In the genomic region with DNA sequence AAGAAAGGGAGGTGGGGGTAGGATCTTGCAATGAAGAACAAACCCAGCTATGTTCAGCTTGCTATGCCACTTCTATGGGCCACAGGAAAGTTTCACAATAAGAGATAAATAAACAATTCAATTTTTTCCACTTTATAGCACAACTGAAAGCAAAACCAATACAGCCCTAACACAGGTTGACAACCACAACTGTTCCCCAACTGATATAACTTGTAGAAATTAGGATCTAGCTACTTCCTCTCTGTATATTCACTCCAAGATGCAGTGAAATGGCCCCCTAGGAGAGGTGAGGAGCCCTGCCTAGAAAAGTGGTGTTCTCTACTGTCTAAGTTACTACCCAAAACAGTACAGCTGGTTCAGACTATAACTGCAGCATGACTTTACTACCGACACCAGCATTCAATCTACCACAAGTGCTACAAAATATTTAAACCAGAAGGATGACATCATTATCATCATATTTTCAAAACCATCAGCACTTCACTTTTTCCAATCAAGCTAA, we compare ENCODE assay signal across 11 cellular contexts.
DNase-seq lines count a peak whose midpoint lies in the region; ATAC-seq and TF ChIP-seq lines count a peak whose summit lies in the region.
"Had no signal": no experiment of that assay in that cellular context is flagged by ENCODE, and none has a peak within 500 bp of the region (broad histone marks: within the 10 kb centered on the region; RNA-seq: fewer than 3 reads in every experiment).

No MANE protein-coding gene starts in this region.

- H3K56ac ChIP-seq in H9 (ENCODE audit: insufficient read length, low read depth, low read length): no peak overlapping the region

- peaks cover 10% of the 10 kb centered on the region for H3K36me3 Mint-ChIP-seq in activated CD4-positive, alpha-beta memory T cell treated with anti-CD3 and anti-CD28 coated beads, Interleukin-2, amount 10 ng/mL, durations not matched to agents 7 days and 5 days (ENCODE audit: low read depth)
- no peaks in the 10 kb centered on the region for H3K36me3 Mint-ChIP-seq in natural killer cell
- H3K36me3 Mint-ChIP-seq in H9 (ENCODE audit: insufficient read depth in 1 of 3, low read depth in 3 of 3): no peaks in the 10 kb centered on the region

- no peaks in the 10 kb centered on the region for H3K9me3 ChIP-seq in H9 (ENCODE audit: control insufficient read depth, low read depth, low read length)
- H3K9me3 ChIP-seq: SJSA1, upper lobe of left lung had no signal

- H2BK15ac ChIP-seq in H9 (ENCODE audit: low read depth, low read length): no peak overlapping the region

- H2BK12ac ChIP-seq in H9 (ENCODE audit: insufficient read length, low read depth, low read length): no peak overlapping the region

- no peak overlapping the region for H2AK5ac ChIP-seq in H9 (ENCODE audit: insufficient read length, low read length)

- peaks cover 63% of the 10 kb centered on the region for H3K4me1 Mint-ChIP-seq in activated CD4-positive, alpha-beta memory T cell treated with anti-CD3 and anti-CD28 coated beads, Interleukin-2, amount 10 ng/mL, durations not matched to agents 7 days and 5 days
- H3K4me1 Mint-ChIP-seq in natural killer cell: peaks cover 73 to 80% of the 10 kb centered on the region in 2 donors
- H3K4me1 Mint-ChIP-seq in H9: peaks cover 7 to 9% of the 10 kb centered on the region in 2 experiments; a peak in 3 of 4 replicates

- H3K4me1 ChIP-seq in H9 (ENCODE audit: insufficient read depth, low read length): no peaks in the 10 kb centered on the region
- H3K4me1 ChIP-seq: SJSA1 had no signal

- no peak overlapping the region for H2BK20ac ChIP-seq in H9 (ENCODE audit: low read depth, low read length, poor library complexity, severe bottlenecking)

- H3K4ac ChIP-seq in H9 (ENCODE audit: low read depth, low read length): no peak overlapping the region

- TF ChIP-seq CTCF in natural killer cell (IDR thresholded peaks at IDR 0.05) (no peak), H9 (conservative IDR thresholded peaks at IDR 0.05) (no peak)

- intact Hi-C loops in natural killer cell (cut with micrococcal nuclease): loop anchor here (5.0 kb wide), 1 partner anchor 78 kb away; the partner anchor contains the start of gene FBXW7

- peaks cover 6% of the 10 kb centered on the region; the same call in 1 of the 2 replicates for H3K79me2 ChIP-seq in H9 (ENCODE audit: insufficient read depth, low read length)

- H3K18ac ChIP-seq in H9 (ENCODE audit: insufficient read length, low read depth, low read length): no peak overlapping the region

- H3K9ac ChIP-seq in H9 (ENCODE audit: extremely low read depth, insufficient read length, low read length): no peak overlapping the region

- H4K8ac ChIP-seq in H9 (replicated peaks; ENCODE audit: insufficient read length, low read depth, low read length): no peak overlapping the region

- H3K4me2 ChIP-seq in H9 (ENCODE audit: insufficient read depth, insufficient read length, low read length): no peak overlapping the region

- ATAC-seq in HG02981 (IDR thresholded peaks at IDR 0.05; ENCODE audit: unreplicated experiment): peak; percentile 32
- peak; percentile 69 to 78 (median 73) for ATAC-seq in natural killer cell

- H3T11ph ChIP-seq in H9 (ENCODE audit: low read length): no peak overlapping the region

- peak overlapping the region; percentile 79 for H3K27ac Mint-ChIP-seq in activated CD4-positive, alpha-beta memory T cell treated with anti-CD3 and anti-CD28 coated beads, Interleukin-2, amount 10 ng/mL, durations not matched to agents 7 days and 5 days
- H3K27ac Mint-ChIP-seq in natural killer cell (peak overlapping the region; percentile 79 to 91), H9 (0 out of 7 replicates have a peak overlapping the region, but pooled peaks of 1 of the 3 experiments have one; percentile 31)

- no peaks in the 10 kb centered on the region for H3K27me3 Mint-ChIP-seq in activated CD4-positive, alpha-beta memory T cell treated with anti-CD3 and anti-CD28 coated beads, Interleukin-2, amount 10 ng/mL, durations not matched to agents 7 days and 5 days
- H3K27me3 Mint-ChIP-seq in natural killer cell (ENCODE audit: low read depth in 2 of 2) (no peaks in the 10 kb centered on the region), H9 (ENCODE audit: low read depth) (no peaks in the 10 kb centered on the region)

- WGBS in H9 (ENCODE audit: extremely low coverage, insufficient read length, low lambda C conversion rate): no CpG with 5 or more reads among the region's 1 CpG

- no peak overlapping the region for H3K14ac ChIP-seq in H9 (ENCODE audit: insufficient read depth, low read length)

- no peak overlapping the region for H2BK120ac ChIP-seq in H9 (ENCODE audit: low read depth, low read length, poor library complexity, severe bottlenecking)

- H4K5ac ChIP-seq in H9 (ENCODE audit: insufficient read length, low read depth, low read length): no peak overlapping the region

- H2AFZ ChIP-seq in H9 (ENCODE audit: low read length): no peak overlapping the region

- POLR2A ChIA-PET in activated CD4-positive, alpha-beta memory T cell treated with anti-CD3 and anti-CD28 coated beads, Interleukin-2, amount 10 ng/mL, durations not matched to agents 7 days and 5 days (lab: Charles Lee): interaction anchor here (1.1 to 1.8 kb wide), 5 partner anchors 22 to 95 kb away, joined by 3 to 7 read pairs (median 4); partner anchors contain the start of gene FBXW7

- no peaks in the 10 kb centered on the region for H3K27me3 ChIP-seq in H9 (ENCODE audit: insufficient read depth, low read length)
- H3K27me3 ChIP-seq: SJSA1, upper lobe of left lung had no signal

- H3K27ac ChIP-seq in H9 (ENCODE audit: insufficient read length, low read depth, low read length): no peak overlapping the region
- H3K27ac ChIP-seq: 22Rv1, SJSA1 had no signal

- H2BK5ac ChIP-seq in H9 (ENCODE audit: insufficient read length, low read length): no peak overlapping the region

- DNase-seq in SIG-M5 treated with dmso at 0.1 percent for 504 hours (lab: John Stamatoyannopoulos, UW; ENCODE audit: unreplicated experiment): peak; percentile 75
- no peak for DNase-seq in SIG-M5 (lab: John Stamatoyannopoulos, UW)
- DNase-seq in activated CD4-positive, alpha-beta memory T cell treated with anti-CD3 and anti-CD28 coated beads, Interleukin-2, amount 10 ng/mL, durations not matched to agents 7 days and 5 days: no peak
- no peak for DNase-seq in natural killer cell
- no peak for DNase-seq in NAMALWA (ENCODE audit: low spot score)
- DNase-seq in cerebellar cortex (ENCODE audit: low spot score): no peak
- DNase-seq in H9: no peak

- H3K23ac ChIP-seq in H9 (ENCODE audit: insufficient read length, low read depth, low read length): no peak overlapping the region

- H3K79me1 ChIP-seq in H9 (ENCODE audit: insufficient read depth, low read depth, low read length, poor library complexity, severe bottlenecking): no peaks in the 10 kb centered on the region

- H3K9me3 Mint-ChIP-seq in activated CD4-positive, alpha-beta memory T cell treated with anti-CD3 and anti-CD28 coated beads, Interleukin-2, amount 10 ng/mL, durations not matched to agents 7 days and 5 days: no peaks in the 10 kb centered on the region
- H3K9me3 Mint-ChIP-seq in natural killer cell (no peaks in the 10 kb centered on the region), H9 (no peaks in the 10 kb centered on the region)

- CTCF ChIA-PET in activated CD4-positive, alpha-beta memory T cell treated with anti-CD3 and anti-CD28 coated beads, Interleukin-2, amount 10 ng/mL, durations not matched to agents 7 days and 5 days (lab: Charles Lee): interaction anchor here (0.5 to 1.5 kb wide), 6 partner anchors 27 to 181 kb away, joined by 3 to 7 read pairs (median 4); no protein-coding TSS in a partner anchor

- peak overlapping the region; percentile 22 for H3K4me3 Mint-ChIP-seq in activated CD4-positive, alpha-beta memory T cell treated with anti-CD3 and anti-CD28 coated beads, Interleukin-2, amount 10 ng/mL, durations not matched to agents 7 days and 5 days
- H3K4me3 Mint-ChIP-seq in natural killer cell (peak overlapping the region; percentile 18), H9 (no peak overlapping the region)

- no peak overlapping the region for H4K91ac ChIP-seq in H9 (ENCODE audit: insufficient read length, low read depth, low read length)

- no peaks in the 10 kb centered on the region for H4K20me1 ChIP-seq in H9 (ENCODE audit: control insufficient read depth, insufficient read depth, insufficient read length)

- H3K23me2 ChIP-seq in H9 (ENCODE audit: insufficient read length, low read depth, low read length, poor library complexity, severe bottlenecking): no peaks in the 10 kb centered on the region

Comparison
In these comparisons a context has a peak if more than half of its experiments do, and no peak if none do; other contexts are left out.
1. H3K4me3 Mint-ChIP-seq: peak in activated CD4-positive, alpha-beta memory T cell treated with anti-CD3 and anti-CD28 coated beads, Interleukin-2, amount 10 ng/mL, durations not matched to agents 7 days and 5 days (single experiment) and natural killer cell (single experiment); none in H9 (0 of 2).